ENCODE assay signal across 14 cellular contexts in genomic region chr19:46885411-46885810, GRCh38. TPM values are rescaled to one million over a fixed set of nuclear protein-coding genes. Genes with fewer than 3 reads are reported as not detected.
A peak's percentile ranks its signal among the peaks of the same experiment; 100 is the strongest.
DNase-seq lines count a peak whose midpoint lies in the region; ATAC-seq and TF ChIP-seq lines count a peak whose summit lies in the region.
"Had no signal": no experiment of that assay in that cellular context is flagged by ENCODE, and none has a peak within 500 bp of the region (broad histone marks: within the 10 kb centered on the region; RNA-seq: fewer than 3 reads in every experiment).

No MANE protein-coding gene starts in this region.

- peaks cover 17% of the 10 kb centered on the region for H3K4me1 Mint-ChIP-seq in activated T-helper 1 cell treated with anti-CD3 and anti-CD28 coated beads, Interleukin-12 subunit alpha, Interleukin-12 subunit beta, Interleukin-2, Interleukin-4 antibody, amounts not matched to agents 30 ng/mL and 10 ng/mL and 1 ng/mL, durations not matched to agents 14 hours and 24 hours and 36 hours (ENCODE audit: low read depth)

- POLR2A ChIA-PET in OCI-LY7 (lab: Charles Lee) = interaction anchor here (0.9 to 1.4 kb wide), 2 partner anchors 11 to 26 kb away, joined by 3 to 4 read pairs; no protein-coding TSS in a partner anchor

- no peak overlapping the region for H2AFZ ChIP-seq in ACC112 (ENCODE audit: low read length, unreplicated experiment)
- no peak overlapping the region for H2AFZ ChIP-seq in OCI-LY7 (ENCODE audit: low read length)

- intact Hi-C loops in OCI-LY7 (cut with micrococcal nuclease; ENCODE audit: unreplicated experiment) (no loop called here), ascending aorta (cut with DNase I) (no loop called here)
- intact Hi-C loops in activated T-helper 1 cell treated with anti-CD3 and anti-CD28 coated beads, Interleukin-12 subunit alpha, Interleukin-12 subunit beta, Interleukin-2, Interleukin-4 antibody, amounts not matched to agents 30 ng/mL and 10 ng/mL and 1 ng/mL, durations not matched to agents 14 hours and 24 hours and 36 hours (cut with micrococcal nuclease) = no loop called here

- no peak for ATAC-seq in RWPE2 (ENCODE audit: low read depth)
- peak; percentile 68 for ATAC-seq in left lobe of liver

- H3K36me3 ChIP-seq in ACC112 (ENCODE audit: insufficient read depth, low read length) (0 out of 2 replicates have a peak, but pooled peaks cover 2% of the 10 kb centered on the region), OCI-LY7 (ENCODE audit: insufficient read depth, low read length) (peaks cover 4% of the 10 kb centered on the region; the same call in 1 of the 2 replicates), RWPE2 (ENCODE audit: low read depth) (peaks cover 2% of the 10 kb centered on the region), ascending aorta (no peaks in the 10 kb centered on the region)
- H3K36me3 ChIP-seq: HAP-1 had no signal

- H3K4me1 ChIP-seq in ACC112 (ENCODE audit: control insufficient read depth, insufficient read depth, low read length, unreplicated experiment) (peaks cover 26% of the 10 kb centered on the region), OCI-LY7 (ENCODE audit: insufficient read depth, low read length, poor library complexity, severe bottlenecking) (peaks cover 8% of the 10 kb centered on the region), RWPE2 (ENCODE audit: insufficient read depth, poor library complexity, severe bottlenecking) (peaks cover 25% of the 10 kb centered on the region), ascending aorta (peaks cover 0 to 4% of the 10 kb centered on the region in 2 donors)

- peaks cover 64% of the 10 kb centered on the region for H3K79me2 ChIP-seq in ACC112 (ENCODE audit: control insufficient read depth, insufficient read depth, low read length, unreplicated experiment)
- peaks cover 53% of the 10 kb centered on the region; the same call in 1 of the 2 replicates for H3K79me2 ChIP-seq in OCI-LY7 (ENCODE audit: insufficient read depth, low read depth, low read length)

- TF ChIP-seq CTCF in OCI-LY7 (conservative IDR thresholded peaks at IDR 0.05; ENCODE audit: low read length) (no peak), RWPE2 (IDR thresholded peaks at IDR 0.05; ENCODE audit: poor library complexity, severe bottlenecking) (no peak), GM20000 (IDR thresholded peaks at IDR 0.05; ENCODE audit: extremely low read depth, missing control alignments) (no peak), ascending aorta (IDR thresholded peaks at IDR 0.05) (no peak)

- peak overlapping the region; percentile 69; the same call in 1 of the 2 replicates for H3K27ac ChIP-seq in ACC112 (ENCODE audit: low read depth, low read length)
- H3K27ac ChIP-seq in OCI-LY7 (ENCODE audit: low read depth, low read length, poor library complexity, severe bottlenecking) = no peak overlapping the region
- peak overlapping the region; percentile 41 for H3K27ac ChIP-seq in RWPE2 (ENCODE audit: poor library complexity, severe bottlenecking)
- H3K27ac ChIP-seq in ascending aorta = no peak overlapping the region

- H3K9me3 ChIP-seq in OCI-LY7 (ENCODE audit: low read length) (peaks cover 8% of the 10 kb centered on the region; the same call in 1 of the 2 replicates), RWPE2 (ENCODE audit: severe bottlenecking) (peaks cover 2% of the 10 kb centered on the region), ascending aorta (no peaks in the 10 kb centered on the region)
- H3K9me3 ChIP-seq: HAP-1 had no signal

- H4K20me1 ChIP-seq in OCI-LY7 (ENCODE audit: insufficient read depth, low read length) = no peaks in the 10 kb centered on the region

- CTCF ChIA-PET in OCI-LY7 (lab: Charles Lee; ENCODE audit: unreplicated experiment) = no interaction called here

- no peaks in the 10 kb centered on the region for H3K9me3 Mint-ChIP-seq in activated T-helper 1 cell treated with anti-CD3 and anti-CD28 coated beads, Interleukin-12 subunit alpha, Interleukin-12 subunit beta, Interleukin-2, Interleukin-4 antibody, amounts not matched to agents 30 ng/mL and 10 ng/mL and 1 ng/mL, durations not matched to agents 14 hours and 24 hours and 36 hours
- H3K9me3 Mint-ChIP-seq: CD4-positive, alpha-beta T cell had no signal

- no peaks in the 10 kb centered on the region for H3K27me3 Mint-ChIP-seq in activated T-helper 1 cell treated with anti-CD3 and anti-CD28 coated beads, Interleukin-12 subunit alpha, Interleukin-12 subunit beta, Interleukin-2, Interleukin-4 antibody, amounts not matched to agents 30 ng/mL and 10 ng/mL and 1 ng/mL, durations not matched to agents 14 hours and 24 hours and 36 hours (ENCODE audit: insufficient read depth)
- H3K27me3 Mint-ChIP-seq: B cell; CD4-positive, alpha-beta T cell had no signal

- H3K36me3 Mint-ChIP-seq in activated T-helper 1 cell treated with anti-CD3 and anti-CD28 coated beads, Interleukin-12 subunit alpha, Interleukin-12 subunit beta, Interleukin-2, Interleukin-4 antibody, amounts not matched to agents 30 ng/mL and 10 ng/mL and 1 ng/mL, durations not matched to agents 14 hours and 24 hours and 36 hours (ENCODE audit: low read depth) = peaks cover 4% of the 10 kb centered on the region

- TSS peak; percentile 12 for BruUV-seq in OCI-LY7 (replicated peaks; lab: Mats Ljungman, UMichigan)

- no peak for DNase-seq in OCI-LY7 (ENCODE audit: low spot score)
- no peak for DNase-seq in RWPE2 (ENCODE audit: low spot score)
- DNase-seq in left lobe of liver (ENCODE audit: low spot score) = no peak
- no peak for DNase-seq in GM20000 (ENCODE audit: low spot score)
- no peak for DNase-seq in cerebellum (ENCODE audit: low spot score)
- no peak for DNase-seq in activated T-helper 1 cell treated with anti-CD3 and anti-CD28 coated beads, Interleukin-12 subunit alpha, Interleukin-12 subunit beta, Interleukin-2, Interleukin-4 antibody, amounts not matched to agents 30 ng/mL and 10 ng/mL and 1 ng/mL, durations not matched to agents 14 hours and 24 hours and 36 hours (ENCODE audit: low spot score)
- DNase-seq in ascending aorta (ENCODE audit: low spot score in 2 of 2) = no peak
- DNase-seq: C1 segment of cervical spinal cord; Calu3; CD4-positive, alpha-beta T cell; DMS 273 treated with DMSO at 0.1 percent for 48 hours had no signal

- no peaks in the 10 kb centered on the region for H3K9me2 ChIP-seq in OCI-LY7 (ENCODE audit: insufficient read depth, low read length)

- H3K4me3 Mint-ChIP-seq in activated T-helper 1 cell treated with anti-CD3 and anti-CD28 coated beads, Interleukin-12 subunit alpha, Interleukin-12 subunit beta, Interleukin-2, Interleukin-4 antibody, amounts not matched to agents 30 ng/mL and 10 ng/mL and 1 ng/mL, durations not matched to agents 14 hours and 24 hours and 36 hours = no peak overlapping the region
- H3K4me3 Mint-ChIP-seq: B cell; CD4-positive, alpha-beta T cell had no signal

- no peak overlapping the region for H3K27ac Mint-ChIP-seq in activated T-helper 1 cell treated with anti-CD3 and anti-CD28 coated beads, Interleukin-12 subunit alpha, Interleukin-12 subunit beta, Interleukin-2, Interleukin-4 antibody, amounts not matched to agents 30 ng/mL and 10 ng/mL and 1 ng/mL, durations not matched to agents 14 hours and 24 hours and 36 hours
- H3K27ac Mint-ChIP-seq: B cell; CD4-positive, alpha-beta T cell had no signal

- H3K4me3 ChIP-seq in ACC112 (ENCODE audit: low read depth, low read length) = no peak overlapping the region
- H3K4me3 ChIP-seq in OCI-LY7 (ENCODE audit: low read depth, low read length, poor library complexity, severe bottlenecking) = no peak overlapping the region
- no peak overlapping the region for H3K4me3 ChIP-seq in RWPE2 (ENCODE audit: severe bottlenecking)
- no peak overlapping the region for H3K4me3 ChIP-seq in ascending aorta
- H3K4me3 ChIP-seq: HAP-1 had no signal

- no peak overlapping the region for H3K4me2 ChIP-seq in OCI-LY7 (ENCODE audit: low read length)

- H3K27me3 ChIP-seq in ACC112 (ENCODE audit: insufficient read depth, low read length) (no peaks in the 10 kb centered on the region), RWPE2 (ENCODE audit: insufficient read depth, poor library complexity, severe bottlenecking) (no peaks in the 10 kb centered on the region), ascending aorta (no peaks in the 10 kb centered on the region)

RNA-seq across cellular contexts. Expression of gene ARHGAP35, which starts 24.6 kb away (rescaled TPM):
- 22.5 and 26.5 TPM in 2 replicates for total RNA-seq in OCI-LY7 (2014; rRNA removed; shearing (Covaris generic))
- 42.2 and 44.4 TPM in 2 replicates for total RNA-seq in OCI-LY7 (2022)
- 56.9 TPM for total RNA-seq in left lobe of liver
- 79.0 TPM for total RNA-seq in cerebellum
- 22.4 and 22.6 TPM in 2 replicates for total RNA-seq in activated T-helper 1 cell treated with anti-CD3 and anti-CD28 coated beads, Interleukin-12 subunit alpha, Interleukin-12 subunit beta, Interleukin-2, Interleukin-4 antibody, amounts not matched to agents 30 ng/mL and 10 ng/mL and 1 ng/mL, durations not matched to agents 14 hours and 24 hours and 36 hours
- total RNA-seq in ascending aorta = 23.7 TPM

RNA-seq across cellular contexts. Expression of gene AP2S1, which starts 34.8 kb away (rescaled TPM):
- total RNA-seq in OCI-LY7 (2014; rRNA removed; shearing (Covaris generic)) = 105 and 110 TPM in 2 replicates
- total RNA-seq in OCI-LY7 (2022) (79.3 and 88.2 TPM in 2 replicates), left lobe of liver (89.1 TPM), cerebellum (33.0 TPM), ascending aorta (96.6 TPM)
- total RNA-seq in activated T-helper 1 cell treated with anti-CD3 and anti-CD28 coated beads, Interleukin-12 subunit alpha, Interleukin-12 subunit beta, Interleukin-2, Interleukin-4 antibody, amounts not matched to agents 30 ng/mL and 10 ng/mL and 1 ng/mL, durations not matched to agents 14 hours and 24 hours and 36 hours = 96.4 and 98.1 TPM in 2 replicates

Comparison
In these comparisons a context has a peak if more than half of its experiments do, and no peak if none do; other contexts are left out.
1. H3K27ac ChIP-seq: peak in ACC112 (single experiment) and RWPE2 (single experiment); none in OCI-LY7 (single experiment) and ascending aorta (0 of 2).